ENCODE assay signal across 1 cellular context in the genomic region with DNA sequence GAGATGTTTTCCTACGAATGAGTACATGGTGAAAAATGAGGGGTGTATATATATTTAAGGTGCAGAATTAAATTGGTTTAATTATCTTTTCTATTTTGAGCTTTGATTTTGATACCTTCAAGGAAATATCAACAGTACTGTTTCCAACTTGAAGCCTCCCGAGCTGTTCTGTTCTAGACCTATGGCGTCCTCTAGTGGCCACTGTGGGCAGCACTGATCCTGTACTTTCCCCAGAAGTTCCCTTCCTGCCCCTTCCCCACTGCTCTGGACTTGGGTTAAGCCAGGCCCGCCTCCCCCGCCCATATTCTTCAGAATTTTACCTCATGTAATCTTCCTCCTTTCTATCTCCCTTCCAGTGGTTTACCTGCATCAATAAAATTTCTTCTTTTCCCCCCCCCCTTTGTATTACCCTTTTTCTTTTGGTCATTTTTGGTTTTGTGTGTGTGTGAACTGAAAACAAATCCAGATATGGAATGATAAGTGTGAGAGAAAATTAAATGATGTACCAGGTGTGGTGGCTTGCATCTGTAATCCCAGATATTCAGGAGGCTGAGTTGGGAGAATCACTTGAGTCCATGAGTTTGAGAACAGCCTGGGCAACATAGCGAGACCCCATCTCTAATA.
A peak's percentile ranks its signal among the peaks of the same experiment; 100 is the strongest.
TF ChIP-seq lines count a peak whose summit lies in the region.

No MANE protein-coding gene starts in this region.

TF ChIP-seq in HepG2, 621 proteins besides CTCF, POLR2A, EP300 and RAD21:
- TF ChIP-seq KDM4B (CRISPR knock-in tag; IDR thresholded peaks at IDR 0.05) (no peak), STAG1 (CRISPR knock-in tag; IDR thresholded peaks at IDR 0.05) (peak; percentile 48; the same call in 1 of the 2 replicates)
TF ChIP-seq in HepG2: peak in this region for 1.
